In genomic region chr17:82797061-82797460, GRCh38 we compare ENCODE assay signal across 30 cellular contexts. TPM values are rescaled to one million over a fixed set of nuclear protein-coding genes. Genes with fewer than 3 reads are reported as not detected.
"Had no signal": no experiment of that assay in that cellular context is flagged by ENCODE, and none has a peak within 500 bp of the region (broad histone marks: within the 10 kb centered on the region; RNA-seq: fewer than 3 reads in every experiment).

No MANE protein-coding gene starts in this region.

- H3K27ac Mint-ChIP-seq: activated CD4-positive, alpha-beta T cell treated with anti-CD3 and anti-CD28 coated beads, Interleukin-2, amount 10 ng/mL, durations not matched to agents 24 days and 14 days; activated CD8-positive, alpha-beta T cell treated with anti-CD3 and anti-CD28 coated beads for 36 hours; activated naive CD4-positive, alpha-beta T cell treated with anti-CD3 and anti-CD28 coated beads, Interleukin-2, amount 10 ng/mL, durations not matched to agents 7 days and 5 days; activated naive CD8-positive, alpha-beta T cell; activated naive CD8-positive, alpha-beta T cell treated with anti-CD3 and anti-CD28 coated beads, Interleukin-2, amount 50 U/mL, for 24 hours; T-helper 1 cell treated with Interleukin-12 subunit alpha and Interleukin-12 subunit beta and Interleukin-4 antibody, amounts not matched to agents 30 μg/mL and 1 μg/mL, for 36 hours; T-helper 2 cell treated with Interferon-gamma antibody and Interleukin-4, amounts not matched to agents 5 μg/mL and 100 μg/mL, for 36 hours had no signal

- H3K4me3 Mint-ChIP-seq: activated CD4-positive, alpha-beta T cell treated with anti-CD3 and anti-CD28 coated beads, Interleukin-2, amount 10 ng/mL, durations not matched to agents 24 days and 14 days; activated CD8-positive, alpha-beta T cell treated with anti-CD3 and anti-CD28 coated beads for 36 hours; activated naive CD4-positive, alpha-beta T cell treated with anti-CD3 and anti-CD28 coated beads, Interleukin-2, amount 10 ng/mL, durations not matched to agents 7 days and 5 days; activated naive CD8-positive, alpha-beta T cell; activated naive CD8-positive, alpha-beta T cell treated with anti-CD3 and anti-CD28 coated beads, Interleukin-2, amount 50 U/mL, for 24 hours; activated T-cell treated with anti-CD3 and anti-CD28 coated beads, Interleukin-2, amount 50 U/mL, for 4 hours; T-helper 1 cell treated with Interleukin-12 subunit alpha and Interleukin-12 subunit beta and Interleukin-4 antibody, amounts not matched to agents 30 μg/mL and 1 μg/mL, for 36 hours; T-helper 2 cell treated with Interferon-gamma antibody and Interleukin-4, amounts not matched to agents 5 μg/mL and 100 μg/mL, for 36 hours had no signal

- H3K4me1 Mint-ChIP-seq: activated naive CD4-positive, alpha-beta T cell treated with anti-CD3 and anti-CD28 coated beads, Interleukin-2, amount 10 ng/mL, durations not matched to agents 7 days and 5 days had no signal

- H3K27me3 Mint-ChIP-seq: activated CD4-positive, alpha-beta T cell treated with anti-CD3 and anti-CD28 coated beads, Interleukin-2, amount 10 ng/mL, durations not matched to agents 24 days and 14 days; activated CD8-positive, alpha-beta T cell treated with anti-CD3 and anti-CD28 coated beads for 36 hours; activated naive CD4-positive, alpha-beta T cell treated with anti-CD3 and anti-CD28 coated beads, Interleukin-2, amount 10 ng/mL, durations not matched to agents 7 days and 5 days; activated naive CD8-positive, alpha-beta T cell; activated naive CD8-positive, alpha-beta T cell treated with anti-CD3 and anti-CD28 coated beads, Interleukin-2, amount 50 U/mL, for 24 hours had no signal

- DNase-seq: activated CD4-positive, alpha-beta T cell treated with anti-CD3 and anti-CD28 coated beads, Interleukin-2, amount 10 ng/mL, durations not matched to agents 24 days and 14 days; activated CD4-positive, alpha-beta T cell treated with anti-CD3 and anti-CD28 coated beads, Interleukin-2, amount 50 U/mL, for 4 hours; activated CD8-positive, alpha-beta T cell treated with anti-CD3 and anti-CD28 coated beads for 36 hours; activated effector memory CD4-positive, alpha-beta T cell treated with Interleukin-2 at 50 U/mL for 16 hours; activated naive CD4-positive, alpha-beta T cell treated with anti-CD3 and anti-CD28 coated beads, Interleukin-2, amount 10 ng/mL, durations not matched to agents 7 days and 5 days; activated naive CD8-positive, alpha-beta T cell treated with anti-CD3 and anti-CD28 coated beads, Interleukin-2, amount 50 U/mL, for 24 hours; activated T-cell treated with anti-CD3 and anti-CD28 coated beads, Interleukin-2, amount 50 U/mL, for 4 hours; anterior cingulate cortex; brain microvascular endothelial cell; central memory CD4-positive, alpha-beta T cell; MM.1S; MV-4-11; NCI-H1092; NCI-H1436 treated with DMSO at 0.1 percent for 48 hours; NCI-H1694 treated with DMSO at 0.1 percent for 48 hours; NCI-H2029; NCI-H2171 treated with DMSO at 0.1 percent for 48 hours; NCI-H2227 treated with DMSO at 0.1 percent for 48 hours; NCI-H446 treated with DMSO at 0.1 percent for 48 hours; NCI-H526; NCI-H748 treated with DMSO at 0.1 percent for 48 hours; NK-92 treated with Interleukin-12 subunit alpha and Interleukin-12 subunit beta, amount 100 ng/mL, for 24 hours; PC-3; SHP77; SJCRH30 had no signal

- H3K9me3 Mint-ChIP-seq: activated CD4-positive, alpha-beta T cell treated with anti-CD3 and anti-CD28 coated beads, Interleukin-2, amount 10 ng/mL, durations not matched to agents 24 days and 14 days; activated T-cell treated with anti-CD3 and anti-CD28 coated beads, Interleukin-2, amount 50 U/mL, for 4 hours; T-helper 2 cell treated with Interferon-gamma antibody and Interleukin-4, amounts not matched to agents 5 μg/mL and 100 μg/mL, for 36 hours had no signal

RNA-seq across cellular contexts. Expression of gene ZNF750, which starts 42.8 kb away (rescaled TPM):
- total RNA-seq: activated CD4-positive, alpha-beta T cell treated with anti-CD3 and anti-CD28 coated beads, Interleukin-2, amount 10 ng/mL, durations not matched to agents 24 days and 14 days; activated CD8-positive, alpha-beta T cell treated with anti-CD3 and anti-CD28 coated beads for 36 hours; activated T-cell treated with anti-CD3 and anti-CD28 coated beads, Interleukin-2, amount 50 U/mL, for 4 hours; cerebellum; LHCN-M2; PC-3; SJCRH30 had no signal
